ENCODE assay signal across 8 cellular contexts in genomic region chr12:120470150-120470817, GRCh38. TPM values are rescaled to one million over a fixed set of nuclear protein-coding genes. Genes with fewer than 3 reads are reported as not detected.
A peak's percentile ranks its signal among the peaks of the same experiment; 100 is the strongest.
DNase-seq lines count a peak whose midpoint lies in the region; ATAC-seq and TF ChIP-seq lines count a peak whose summit lies in the region.

No MANE protein-coding gene starts in this region.

- ATAC-seq in GM19328 (IDR thresholded peaks at IDR 0.05; ENCODE audit: unreplicated experiment), result peak; percentile 17
- ATAC-seq in right lobe of liver, result peak; percentile 16 to 31 (median 28)

- WGBS in right lobe of liver (ENCODE audit: insufficient coverage, low coverage, low lambda C conversion rate, missing lambda C conversion rate), result 84% methylated on average over 12 of the region's 27 CpGs
- WGBS in tibial nerve, 2 donors, result 60 to 65% methylated on average over 27 of the region's 27 CpGs

- peak overlapping the region; percentile 11 for H3K27ac ChIP-seq in AG04450 (ENCODE audit: low read depth, low read length)
- no peak overlapping the region for H3K27ac ChIP-seq in MM.1S (ENCODE audit: low read length)
- peak overlapping the region; percentile 93 to 98 for H3K27ac ChIP-seq in breast epithelium
- peak overlapping the region; percentile 76 to 92 (median 83) for H3K27ac ChIP-seq in right lobe of liver
- H3K27ac ChIP-seq in tibial nerve, result peak overlapping the region; percentile 83 to 95 (median 92)

- H3K4me3 ChIP-seq in AG04450 (ENCODE audit: low read depth, low read length), result peak overlapping the region; percentile 93
- H3K4me3 ChIP-seq in MM.1S (ENCODE audit: low read length), result peak overlapping the region; percentile 57
- peak overlapping the region; percentile 76 to 93 (median 91) for H3K4me3 ChIP-seq in breast epithelium
- H3K4me3 ChIP-seq in right lobe of liver, result peak overlapping the region; percentile 84 to 89 (median 88)
- peak overlapping the region; percentile 70 to 100 (median 95) for H3K4me3 ChIP-seq in tibial nerve

- H3K9me3 ChIP-seq in AG04450 (ENCODE audit: control insufficient read depth, insufficient read depth, low read length) (no peaks in the 10 kb centered on the region; the same call in 1 of the 2 replicates), MM.1S (replicated peaks; ENCODE audit: insufficient read depth, low read length) (no peaks in the 10 kb centered on the region), breast epithelium (no peaks in the 10 kb centered on the region), right lobe of liver (no peaks in the 10 kb centered on the region), tibial nerve (no peaks in the 10 kb centered on the region)

- H3K36me3 ChIP-seq in MM.1S (replicated peaks; ENCODE audit: insufficient read depth, low read length), result no peaks in the 10 kb centered on the region
- no peaks in the 10 kb centered on the region for H3K36me3 ChIP-seq in breast epithelium
- H3K36me3 ChIP-seq in right lobe of liver, result peaks cover 0 to 4% (median 2%) of the 10 kb centered on the region in 4 donors
- H3K36me3 ChIP-seq in tibial nerve, result peaks cover 0 to 22% (median 1%) of the 10 kb centered on the region in 3 donors

- POLR2A ChIA-PET in AG04450 (lab: Yijun Ruan, JAX), result interaction anchor here (0.7 kb wide), 2 partner anchors 26 to 75 kb away, joined by 3 read pairs; partner anchors contain the start of gene DYNLL1

- H3F3A ChIP-seq in MM.1S (ENCODE audit: insufficient read depth, low read length), result 0 out of 2 replicates have a peak, but pooled peaks cover 3% of the 10 kb centered on the region

- no peak for DNase-seq in AG04450 (ENCODE audit: low read depth, low spot score)
- no peak for DNase-seq in MM.1S
- no peak for DNase-seq in breast epithelium (ENCODE audit: low spot score in 2 of 2)
- no peak for DNase-seq in right lobe of liver
- no peak for DNase-seq in tibial nerve (ENCODE audit: low spot score in 2 of 2)
- DNase-seq in NK-92 (lab: John Stamatoyannopoulos, UW; ENCODE audit: unreplicated experiment), result no peak
- no peak for DNase-seq in NCI-H1694 treated with DMSO at 0.1 percent for 48 hours (lab: John Stamatoyannopoulos, UW)

- no peaks in the 10 kb centered on the region for H4K20me1 ChIP-seq in MM.1S (ENCODE audit: insufficient read depth, low read length)

- CTCF ChIA-PET in AG04450 (lab: Charles Lee), result interaction anchor here (0.5 to 1.9 kb wide), 15 partner anchors 9 to 269 kb away, joined by 3 to 11 read pairs (median 5); partner anchors contain the start of gene SIRT4

- TF ChIP-seq CTCF in AG04450 (IDR thresholded peaks at IDR 0.05; ENCODE audit: low read depth, low read length) (no peak), MM.1S (IDR thresholded peaks at IDR 0.05; ENCODE audit: low read length) (no peak), breast epithelium (IDR thresholded peaks at IDR 0.05) (no peak), right lobe of liver (IDR thresholded peaks at IDR 0.05) (no peak), tibial nerve (IDR thresholded peaks at IDR 0.05) (no peak)

- H3K27me3 ChIP-seq in AG04450 (ENCODE audit: control insufficient read depth, insufficient read depth, low read length), result no peaks in the 10 kb centered on the region
- H3K27me3 ChIP-seq in MM.1S (replicated peaks; ENCODE audit: insufficient read depth, low read length), result no peaks in the 10 kb centered on the region
- H3K27me3 ChIP-seq in breast epithelium, result no peaks in the 10 kb centered on the region
- H3K27me3 ChIP-seq in right lobe of liver, result no peaks in the 10 kb centered on the region
- H3K27me3 ChIP-seq in tibial nerve, result no peaks in the 10 kb centered on the region

- H2AFZ ChIP-seq in MM.1S (ENCODE audit: low read length), result peak overlapping the region; percentile 88

- no peak for TF ChIP-seq EP300 in tibial nerve (IDR thresholded peaks at IDR 0.05)

- peak overlapping the region; percentile 82 for H3K4me2 ChIP-seq in MM.1S (ENCODE audit: low read depth, low read length)

- intact Hi-C loops in breast epithelium (cut with DNase I; ENCODE audit: low total_unique reads), result no loop called here
- intact Hi-C loops in right lobe of liver (cut with DNase I), result no loop called here

- peak overlapping the region; percentile 37; the same call in 1 of the 2 replicates for H3K9ac ChIP-seq in MM.1S (ENCODE audit: low read length)

- no peaks in the 10 kb centered on the region for H3K9me2 ChIP-seq in MM.1S (replicated peaks; ENCODE audit: insufficient read depth, low read length)

- H3K4me1 ChIP-seq in MM.1S (ENCODE audit: low read length), result no peaks in the 10 kb centered on the region
- peaks cover 0 to 13% of the 10 kb centered on the region in 2 donors for H3K4me1 ChIP-seq in breast epithelium
- H3K4me1 ChIP-seq in right lobe of liver, result peaks cover 0 to 32% (median 0%) of the 10 kb centered on the region in 4 donors
- peaks cover 0 to 51% (median 27%) of the 10 kb centered on the region in 4 donors for H3K4me1 ChIP-seq in tibial nerve

- peaks cover 38% of the 10 kb centered on the region for H3K79me2 ChIP-seq in MM.1S (ENCODE audit: low read length)

- TF ChIP-seq POLR2A in breast epithelium (IDR thresholded peaks at IDR 0.05) (no peak), right lobe of liver (IDR thresholded peaks at IDR 0.05) (no peak), tibial nerve (IDR thresholded peaks at IDR 0.05) (no peak)

RNA-seq across cellular contexts. Expression of gene SRSF9, which starts 0.7 kb away (rescaled TPM):
- 127 and 154 TPM in 2 replicates for polyA plus RNA-seq in AG04450 (2011; rRNA removed)
- polyA minus RNA-seq in AG04450 (2011; rRNA and poly(A)+ RNA removed), result 53.9 and 62.0 TPM in 2 replicates
- total RNA-seq in breast epithelium, result 10 to 100 TPM; 65.9 to 97.3 (median 82.5) TPM
- total RNA-seq in right lobe of liver, result 10 to 100 TPM; 36.4 to 63.3 (median 60.2) TPM
- 10 to 100 TPM; 66.6 to 90.6 (median 77.1) TPM for total RNA-seq in tibial nerve

RNA-seq across cellular contexts. Expression of gene GATC, which starts 24.0 kb away (rescaled TPM):
- polyA plus RNA-seq in AG04450 (2011; rRNA removed), result 20.6 and 25.9 TPM in 2 replicates
- 26.1 and 31.7 TPM in 2 replicates for polyA minus RNA-seq in AG04450 (2011; rRNA and poly(A)+ RNA removed)
- total RNA-seq in breast epithelium, result 10 to 100 TPM; 26.5 to 35.8 (median 32.5) TPM
- 10 to 100 TPM; 13.4 to 23.8 (median 15.9) TPM for total RNA-seq in right lobe of liver
- total RNA-seq in tibial nerve, result 10 to 100 TPM; 21.0 to 37.3 (median 29.2) TPM

RNA-seq across cellular contexts. Expression of gene TRIAP1, which starts 24.1 kb away (rescaled TPM):
- polyA plus RNA-seq in AG04450 (2011; rRNA removed), result 56.2 and 70.7 TPM in 2 replicates
- 9.1 and 14.8 TPM in 2 replicates for polyA minus RNA-seq in AG04450 (2011; rRNA and poly(A)+ RNA removed)
- 10 to 100 TPM; 10.2 to 21.3 (median 13.0) TPM for total RNA-seq in breast epithelium
- 10 to 100 TPM; 13.3 to 28.7 (median 17.0) TPM for total RNA-seq in right lobe of liver
- 10 to 100 TPM in 1 of 4 donors, 1 to 10 TPM in 3; 2.4 to 17.0 (median 7.0) TPM for total RNA-seq in tibial nerve

RNA-seq across cellular contexts. Expression of gene DYNLL1, which starts 25.6 kb away (rescaled TPM):
- 649 and 720 TPM in 2 replicates for polyA plus RNA-seq in AG04450 (2011; rRNA removed)
- polyA minus RNA-seq in AG04450 (2011; rRNA and poly(A)+ RNA removed), result 136 and 155 TPM in 2 replicates
- total RNA-seq in breast epithelium (100 to 1,000 TPM; 155 to 170 (median 167) TPM), right lobe of liver (100 to 1,000 TPM in 5 of 6 experiments, 10 to 100 TPM in 1; 85.0 to 189 (median 164) TPM), tibial nerve (100 to 1,000 TPM; 175 to 306 (median 258) TPM)

RNA-seq across cellular contexts. Expression of gene COX6A1, which starts 32.4 kb away (rescaled TPM):
- 414 and 536 TPM in 2 replicates for polyA plus RNA-seq in AG04450 (2011; rRNA removed)
- 106 and 137 TPM in 2 replicates for polyA minus RNA-seq in AG04450 (2011; rRNA and poly(A)+ RNA removed)
- total RNA-seq in breast epithelium (100 to 1,000 TPM; 464 to 649 (median 599) TPM), right lobe of liver (100 to 1,000 TPM; 229 to 625 (median 292) TPM), tibial nerve (100 to 1,000 TPM; 458 to 661 (median 570) TPM)
